Comparison of ENCODE assay signal across 23 cellular contexts in genomic region chr10:126016156-126016805, GRCh38.
"Had no signal": no experiment of that assay in that cellular context is flagged by ENCODE, and none has a peak within 500 bp of the region (broad histone marks: within the 10 kb centered on the region; RNA-seq: fewer than 3 reads in every experiment).

No MANE protein-coding gene starts in this region.

- H3K4me1 ChIP-seq: gastroesophageal sphincter, lower lobe of right lung, tibial artery had no signal

- H3K36me3 ChIP-seq: gastroesophageal sphincter, lower lobe of right lung had no signal

- H3K9me3 Mint-ChIP-seq: activated CD4-positive, alpha-beta T cell treated with anti-CD3 and anti-CD28 coated beads, Interleukin-2, amount 10 ng/mL, durations not matched to agents 24 days and 14 days; activated CD8-positive, alpha-beta T cell treated with anti-CD3 and anti-CD28 coated beads for 36 hours; activated naive CD8-positive, alpha-beta T cell treated with anti-CD3 and anti-CD28 coated beads for 36 hours; activated T-helper 17 cell treated with anti-CD3 and anti-CD28 coated beads, Interleukin-2, amount 50 U/mL, for 72 hours had no signal

- H3K9me3 ChIP-seq: gastroesophageal sphincter, heart right ventricle, lower lobe of right lung, tibial artery had no signal

- FAIRE-seq: endometrium had no signal

- H3K36me3 Mint-ChIP-seq: activated naive CD8-positive, alpha-beta T cell treated with anti-CD3 and anti-CD28 coated beads for 36 hours had no signal

- H3K27ac Mint-ChIP-seq: activated CD4-positive, alpha-beta T cell treated with anti-CD3 and anti-CD28 coated beads, Interleukin-2, amount 10 ng/mL, durations not matched to agents 24 days and 14 days; activated CD8-positive, alpha-beta T cell treated with anti-CD3 and anti-CD28 coated beads for 36 hours; activated naive CD8-positive, alpha-beta T cell treated with anti-CD3 and anti-CD28 coated beads for 36 hours; activated T-helper 17 cell treated with anti-CD3 and anti-CD28 coated beads, Interleukin-2, amount 50 U/mL, for 72 hours; mesothelial cell of epicardium; nephron progenitor cell had no signal

- H3K27ac ChIP-seq: coronary artery, gastroesophageal sphincter, heart right ventricle, lower lobe of right lung, tibial artery had no signal

- DNase-seq: activated CD4-positive, alpha-beta T cell treated with anti-CD3 and anti-CD28 coated beads, Interleukin-2, amount 10 ng/mL, durations not matched to agents 24 days and 14 days; activated CD8-positive, alpha-beta T cell treated with anti-CD3 and anti-CD28 coated beads for 36 hours; activated naive CD4-positive, alpha-beta T cell; activated naive CD8-positive, alpha-beta T cell treated with anti-CD3 and anti-CD28 coated beads for 36 hours; activated T-cell treated with anti-CD3 and anti-CD28 coated beads, Interleukin-2, amount 50 U/mL, for 1 hour; amniotic stem cell; heart right ventricle; immature natural killer cell; left colon; lower lobe of right lung; nephron progenitor cell; occipital lobe; stimulated activated CD4-positive, alpha-beta T cell treated with anti-CD3 and anti-CD28 coated beads, Interleukin-2, amount 100 ng/mL, for 24 hours; stimulated activated naive CD8-positive, alpha-beta T cell treated with anti-CD3 and anti-CD28 coated beads, Interleukin-15, Interleukin-2, amounts not matched to agents 100 U/mL and 50 U/mL, for 24 hours; substantia nigra; tibial artery had no signal

- H3K4me1 Mint-ChIP-seq: activated CD4-positive, alpha-beta T cell treated with anti-CD3 and anti-CD28 coated beads, Interleukin-2, amount 10 ng/mL, durations not matched to agents 24 days and 14 days; activated naive CD8-positive, alpha-beta T cell treated with anti-CD3 and anti-CD28 coated beads for 36 hours; central memory CD8-positive, alpha-beta T cell had no signal

- H3K27me3 ChIP-seq: gastroesophageal sphincter, heart right ventricle, tibial artery had no signal

- H3K27me3 Mint-ChIP-seq: activated CD4-positive, alpha-beta T cell treated with anti-CD3 and anti-CD28 coated beads, Interleukin-2, amount 10 ng/mL, durations not matched to agents 24 days and 14 days; brain; central memory CD8-positive, alpha-beta T cell had no signal

- H3K4me3 Mint-ChIP-seq: activated CD4-positive, alpha-beta T cell treated with anti-CD3 and anti-CD28 coated beads, Interleukin-2, amount 10 ng/mL, durations not matched to agents 24 days and 14 days; activated CD8-positive, alpha-beta T cell treated with anti-CD3 and anti-CD28 coated beads for 36 hours; activated naive CD8-positive, alpha-beta T cell treated with anti-CD3 and anti-CD28 coated beads for 36 hours; activated T-helper 17 cell treated with anti-CD3 and anti-CD28 coated beads, Interleukin-2, amount 50 U/mL, for 72 hours; central memory CD8-positive, alpha-beta T cell; immature natural killer cell; mesothelial cell of epicardium; nephron progenitor cell had no signal

- H3K4me3 ChIP-seq: coronary artery, gastroesophageal sphincter, heart right ventricle, lower lobe of right lung, tibial artery had no signal
